In genomic region chr22:50525991-50526848, GRCh38 we compare ENCODE assay signal across 1 cellular context.
A peak's percentile ranks its signal among the peaks of the same experiment; 100 is the strongest.
TF ChIP-seq lines count a peak whose summit lies in the region.

No MANE protein-coding gene starts in this region.

TF ChIP-seq in HepG2, 621 proteins besides CTCF, POLR2A, EP300 and RAD21 (continued from another document and continues in another):
- TF ChIP-seq, protein P1, sequence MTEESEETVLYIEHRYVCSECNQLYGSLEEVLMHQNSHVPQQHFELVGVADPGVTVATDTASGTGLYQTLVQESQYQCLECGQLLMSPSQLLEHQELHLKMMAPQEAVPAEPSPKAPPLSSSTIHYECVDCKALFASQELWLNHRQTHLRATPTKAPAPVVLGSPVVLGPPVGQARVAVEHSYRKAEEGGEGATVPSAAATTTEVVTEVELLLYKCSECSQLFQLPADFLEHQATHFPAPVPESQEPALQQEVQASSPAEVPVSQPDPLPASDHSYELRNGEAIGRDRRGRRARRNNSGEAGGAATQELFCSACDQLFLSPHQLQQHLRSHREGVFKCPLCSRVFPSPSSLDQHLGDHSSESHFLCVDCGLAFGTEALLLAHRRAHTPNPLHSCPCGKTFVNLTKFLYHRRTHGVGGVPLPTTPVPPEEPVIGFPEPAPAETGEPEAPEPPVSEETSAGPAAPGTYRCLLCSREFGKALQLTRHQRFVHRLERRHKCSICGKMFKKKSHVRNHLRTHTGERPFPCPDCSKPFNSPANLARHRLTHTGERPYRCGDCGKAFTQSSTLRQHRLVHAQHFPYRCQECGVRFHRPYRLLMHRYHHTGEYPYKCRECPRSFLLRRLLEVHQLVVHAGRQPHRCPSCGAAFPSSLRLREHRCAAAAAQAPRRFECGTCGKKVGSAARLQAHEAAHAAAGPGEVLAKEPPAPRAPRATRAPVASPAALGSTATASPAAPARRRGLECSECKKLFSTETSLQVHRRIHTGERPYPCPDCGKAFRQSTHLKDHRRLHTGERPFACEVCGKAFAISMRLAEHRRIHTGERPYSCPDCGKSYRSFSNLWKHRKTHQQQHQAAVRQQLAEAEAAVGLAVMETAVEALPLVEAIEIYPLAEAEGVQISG (CRISPR knock-in tag; IDR thresholded peaks at IDR 0.05), result no peak; the same call in 1 of the 2 replicates
- TF ChIP-seq ATF5 (CRISPR knock-in tag; IDR thresholded peaks at IDR 0.05; ENCODE audit: low read depth), result no peak; the same call in 1 of the 2 replicates
- TF ChIP-seq ZNF672 (CRISPR knock-in tag; IDR thresholded peaks at IDR 0.05), result 0 out of 2 replicates have a peak, but pooled peaks have one; percentile 28
- TF ChIP-seq STAT6 (CRISPR knock-in tag; IDR thresholded peaks at IDR 0.05; ENCODE audit: borderline replicate concordance), result no peak
- no peak for TF ChIP-seq ZNF230 (CRISPR knock-in tag; IDR thresholded peaks at IDR 0.05)
- TF ChIP-seq ZNF24 (IDR thresholded peaks at IDR 0.05), result no peak
- TF ChIP-seq ZNF510 (CRISPR knock-in tag; IDR thresholded peaks at IDR 0.05; ENCODE audit: low read depth), result peak; percentile 61
- no peak for TF ChIP-seq CBX5 (CRISPR knock-in tag; IDR thresholded peaks at IDR 0.05; ENCODE audit: borderline replicate concordance)
- no peak for TF ChIP-seq SP5 (CRISPR knock-in tag; IDR thresholded peaks at IDR 0.05; ENCODE audit: borderline replicate concordance, low read depth)
- TF ChIP-seq MXD1 (CRISPR knock-in tag; IDR thresholded peaks at IDR 0.05), result no peak
- no peak for TF ChIP-seq NR0B2 (CRISPR knock-in tag; IDR thresholded peaks at IDR 0.05)
- no peak for TF ChIP-seq SMAD9 (CRISPR knock-in tag; IDR thresholded peaks at IDR 0.05)
- TF ChIP-seq ZNF746 (CRISPR knock-in tag; IDR thresholded peaks at IDR 0.05), result no peak; the same call in 1 of the 2 replicates
- TF ChIP-seq ZNF333 (CRISPR knock-in tag; IDR thresholded peaks at IDR 0.05; ENCODE audit: borderline replicate concordance), result peak; percentile 13; the same call in 1 of the 2 replicates
- TF ChIP-seq, protein P2, sequence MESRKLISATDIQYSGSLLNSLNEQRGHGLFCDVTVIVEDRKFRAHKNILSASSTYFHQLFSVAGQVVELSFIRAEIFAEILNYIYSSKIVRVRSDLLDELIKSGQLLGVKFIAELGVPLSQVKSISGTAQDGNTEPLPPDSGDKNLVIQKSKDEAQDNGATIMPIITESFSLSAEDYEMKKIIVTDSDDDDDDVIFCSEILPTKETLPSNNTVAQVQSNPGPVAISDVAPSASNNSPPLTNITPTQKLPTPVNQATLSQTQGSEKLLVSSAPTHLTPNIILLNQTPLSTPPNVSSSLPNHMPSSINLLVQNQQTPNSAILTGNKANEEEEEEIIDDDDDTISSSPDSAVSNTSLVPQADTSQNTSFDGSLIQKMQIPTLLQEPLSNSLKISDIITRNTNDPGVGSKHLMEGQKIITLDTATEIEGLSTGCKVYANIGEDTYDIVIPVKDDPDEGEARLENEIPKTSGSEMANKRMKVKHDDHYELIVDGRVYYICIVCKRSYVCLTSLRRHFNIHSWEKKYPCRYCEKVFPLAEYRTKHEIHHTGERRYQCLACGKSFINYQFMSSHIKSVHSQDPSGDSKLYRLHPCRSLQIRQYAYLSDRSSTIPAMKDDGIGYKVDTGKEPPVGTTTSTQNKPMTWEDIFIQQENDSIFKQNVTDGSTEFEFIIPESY (CRISPR knock-in tag; IDR thresholded peaks at IDR 0.05), result no peak
- TF ChIP-seq ZNF33B (CRISPR knock-in tag; IDR thresholded peaks at IDR 0.05), result no peak
- TF ChIP-seq HMG20A (CRISPR knock-in tag; IDR thresholded peaks at IDR 0.05; ENCODE audit: borderline replicate concordance), result no peak
- no peak for TF ChIP-seq ZNF3 (CRISPR knock-in tag; IDR thresholded peaks at IDR 0.05)
- 0 out of 2 replicates have a peak, but pooled peaks have one; percentile 66 for TF ChIP-seq PLSCR1 (CRISPR knock-in tag; IDR thresholded peaks at IDR 0.05; ENCODE audit: borderline replicate concordance)
- TF ChIP-seq ZNF343 (CRISPR knock-in tag; IDR thresholded peaks at IDR 0.05), result no peak
- TF ChIP-seq EHMT2 (IDR thresholded peaks at IDR 0.05; ENCODE audit: borderline replicate concordance, low read depth, low read length), result no peak
- TF ChIP-seq SRY (CRISPR knock-in tag; IDR thresholded peaks at IDR 0.05), result no peak; the same call in none of the 2 replicates
- TF ChIP-seq, protein P3, sequence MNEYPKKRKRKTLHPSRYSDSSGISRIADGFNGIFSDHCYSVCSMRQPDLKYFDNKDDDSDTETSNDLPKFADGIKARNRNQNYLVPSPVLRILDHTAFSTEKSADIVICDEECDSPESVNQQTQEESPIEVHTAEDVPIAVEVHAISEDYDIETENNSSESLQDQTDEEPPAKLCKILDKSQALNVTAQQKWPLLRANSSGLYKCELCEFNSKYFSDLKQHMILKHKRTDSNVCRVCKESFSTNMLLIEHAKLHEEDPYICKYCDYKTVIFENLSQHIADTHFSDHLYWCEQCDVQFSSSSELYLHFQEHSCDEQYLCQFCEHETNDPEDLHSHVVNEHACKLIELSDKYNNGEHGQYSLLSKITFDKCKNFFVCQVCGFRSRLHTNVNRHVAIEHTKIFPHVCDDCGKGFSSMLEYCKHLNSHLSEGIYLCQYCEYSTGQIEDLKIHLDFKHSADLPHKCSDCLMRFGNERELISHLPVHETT (CRISPR knock-in tag; conservative IDR thresholded peaks at IDR 0.05), result no peak; the same call in 1 of the 2 replicates
- TF ChIP-seq NFAT5 (CRISPR knock-in tag; IDR thresholded peaks at IDR 0.05), result no peak
- no peak for TF ChIP-seq KLF9 (CRISPR knock-in tag; IDR thresholded peaks at IDR 0.05; ENCODE audit: low read depth)
- TF ChIP-seq ZNF44 (CRISPR knock-in tag; IDR thresholded peaks at IDR 0.05), result no peak; the same call in 1 of the 2 replicates
- no peak for TF ChIP-seq SETDB1 (CRISPR knock-in tag; IDR thresholded peaks at IDR 0.05; ENCODE audit: borderline replicate concordance)
- TF ChIP-seq ZNF207 (IDR thresholded peaks at IDR 0.05; ENCODE audit: borderline replicate concordance), result no peak
- 0 out of 2 replicates have a peak, but pooled peaks have one; percentile 22 for TF ChIP-seq ZNF235 (CRISPR knock-in tag; IDR thresholded peaks at IDR 0.05; ENCODE audit: borderline replicate concordance)
- no peak for TF ChIP-seq ZBTB21 (CRISPR knock-in tag; IDR thresholded peaks at IDR 0.05)
- TF ChIP-seq ZFYVE20 (CRISPR knock-in tag; IDR thresholded peaks at IDR 0.05; ENCODE audit: borderline replicate concordance, low read depth), result no peak; the same call in 1 of the 2 replicates
- no peak for TF ChIP-seq MIER3 (CRISPR knock-in tag; IDR thresholded peaks at IDR 0.05; ENCODE audit: borderline replicate concordance)
- TF ChIP-seq ZNF10 (CRISPR knock-in tag; IDR thresholded peaks at IDR 0.05; ENCODE audit: borderline replicate concordance, low read depth), result no peak
- TF ChIP-seq, protein P4, sequence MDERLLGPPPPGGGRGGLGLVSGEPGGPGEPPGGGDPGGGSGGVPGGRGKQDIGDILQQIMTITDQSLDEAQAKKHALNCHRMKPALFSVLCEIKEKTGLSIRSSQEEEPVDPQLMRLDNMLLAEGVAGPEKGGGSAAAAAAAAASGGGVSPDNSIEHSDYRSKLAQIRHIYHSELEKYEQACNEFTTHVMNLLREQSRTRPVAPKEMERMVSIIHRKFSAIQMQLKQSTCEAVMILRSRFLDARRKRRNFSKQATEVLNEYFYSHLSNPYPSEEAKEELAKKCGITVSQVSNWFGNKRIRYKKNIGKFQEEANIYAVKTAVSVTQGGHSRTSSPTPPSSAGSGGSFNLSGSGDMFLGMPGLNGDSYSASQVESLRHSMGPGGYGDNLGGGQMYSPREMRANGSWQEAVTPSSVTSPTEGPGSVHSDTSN (CRISPR knock-in tag; IDR thresholded peaks at IDR 0.05), result no peak
- TF ChIP-seq SMARCE1 (IDR thresholded peaks at IDR 0.05; ENCODE audit: borderline replicate concordance), result no peak
- peak; percentile 56; the same call in 1 of the 2 replicates for TF ChIP-seq ZBTB26 (CRISPR knock-in tag; IDR thresholded peaks at IDR 0.05; ENCODE audit: borderline replicate concordance)
- no peak for TF ChIP-seq PRMT3 (CRISPR knock-in tag; IDR thresholded peaks at IDR 0.05; ENCODE audit: borderline replicate concordance, low read depth)
